Comparison of ENCODE assay signal across 1 cellular context in genomic region chr6:138726066-138727060, GRCh38.
TF ChIP-seq lines count a peak whose summit lies in the region.

No MANE protein-coding gene starts in this region.

TF ChIP-seq in HepG2, 621 proteins besides CTCF, POLR2A, EP300 and RAD21 (continued from another document):
- TF ChIP-seq AHDC1 (CRISPR knock-in tag; IDR thresholded peaks at IDR 0.05; ENCODE audit: borderline replicate concordance) (no peak), WIZ (CRISPR knock-in tag; IDR thresholded peaks at IDR 0.05) (no peak), STAG1 (CRISPR knock-in tag; IDR thresholded peaks at IDR 0.05) (no peak), SIX4 (CRISPR knock-in tag; IDR thresholded peaks at IDR 0.05) (no peak), ZNF891 (CRISPR knock-in tag; IDR thresholded peaks at IDR 0.05) (no peak)
